ENCODE assay signal across 1 cellular context in the genomic region with DNA sequence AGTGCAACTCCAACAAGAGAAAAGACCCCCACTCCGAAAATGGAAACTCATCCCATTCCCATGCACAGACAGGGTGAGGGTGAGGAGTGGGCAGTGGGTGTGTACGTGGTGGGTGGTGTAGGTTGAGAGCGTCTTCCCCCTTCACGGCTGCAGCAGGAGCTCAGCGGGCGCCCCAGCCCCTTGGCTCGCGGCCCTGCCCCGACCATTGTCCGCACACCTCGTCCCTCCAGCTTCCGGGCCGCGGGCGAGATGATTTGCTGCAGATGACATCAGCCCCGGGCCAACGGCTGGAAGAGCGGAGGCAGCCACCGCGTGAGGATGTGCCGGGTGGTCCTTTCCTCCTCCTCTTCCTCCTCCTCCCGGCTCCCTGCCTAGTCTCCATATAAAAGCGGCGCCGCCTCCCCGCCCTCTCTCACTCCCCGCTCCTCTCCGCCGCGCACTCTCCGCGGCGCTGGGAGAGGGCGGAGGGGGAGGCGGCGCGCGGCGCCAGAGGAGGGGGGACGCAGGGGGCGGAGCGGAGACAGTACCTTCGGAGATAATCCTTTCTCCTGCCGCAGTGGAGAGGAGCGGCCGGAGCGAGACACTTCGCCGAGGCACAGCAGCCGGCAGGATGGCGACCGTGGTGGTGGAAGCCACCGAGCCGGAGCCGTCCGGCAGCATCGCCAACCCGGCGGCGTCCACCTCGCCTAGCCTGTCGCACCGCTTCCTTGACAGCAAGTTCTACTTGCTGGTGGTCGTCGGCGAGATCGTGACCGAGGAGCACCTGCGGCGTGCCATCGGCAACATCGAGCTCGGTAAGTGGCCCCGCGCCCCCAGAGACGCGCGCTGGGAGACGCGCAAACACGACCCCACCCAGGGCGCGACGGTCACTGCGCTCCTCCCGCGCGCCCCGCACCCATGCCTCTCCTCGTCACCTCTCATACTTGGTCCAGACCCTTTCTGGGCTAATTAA.
TF ChIP-seq lines count a peak whose summit lies in the region.

A gene (plus strand): TSS at position 554 of the 952 bp plus-strand sequence. CDS start 57 bp downstream, at position 611.

TF ChIP-seq in HEK293, 187 proteins besides CTCF, POLR2A, EP300 and RAD21 (continued from another document):
- TF ChIP-seq, protein P1, sequence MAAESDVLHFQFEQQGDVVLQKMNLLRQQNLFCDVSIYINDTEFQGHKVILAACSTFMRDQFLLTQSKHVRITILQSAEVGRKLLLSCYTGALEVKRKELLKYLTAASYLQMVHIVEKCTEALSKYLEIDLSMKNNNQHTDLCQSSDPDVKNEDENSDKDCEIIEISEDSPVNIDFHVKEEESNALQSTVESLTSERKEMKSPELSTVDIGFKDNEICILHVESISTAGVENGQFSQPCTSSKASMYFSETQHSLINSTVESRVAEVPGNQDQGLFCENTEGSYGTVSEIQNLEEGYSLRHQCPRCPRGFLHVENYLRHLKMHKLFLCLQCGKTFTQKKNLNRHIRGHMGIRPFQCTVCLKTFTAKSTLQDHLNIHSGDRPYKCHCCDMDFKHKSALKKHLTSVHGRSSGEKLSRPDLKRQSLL (tag by site-specific recombination; IDR thresholded peaks at IDR 0.05), result no peak
- TF ChIP-seq SALL2 (tag by site-specific recombination; IDR thresholded peaks at IDR 0.05; ENCODE audit: borderline replicate concordance) (no peak), FEZF1 (tag by site-specific recombination; IDR thresholded peaks at IDR 0.05) (no peak), ZNF514 (tag by site-specific recombination; IDR thresholded peaks at IDR 0.05) (no peak), ZNF266 (tag by site-specific recombination; IDR thresholded peaks at IDR 0.05; ENCODE audit: low read depth) (no peak), ZNF600 (tag by site-specific recombination; IDR thresholded peaks at IDR 0.05) (no peak; the same call in 1 of the 2 replicates), SP2 (tag by site-specific recombination; IDR thresholded peaks at IDR 0.05) (peak; percentile 87), ZNF391 (tag by site-specific recombination; IDR thresholded peaks at IDR 0.05; ENCODE audit: borderline replicate concordance, low read depth) (no peak; the same call in 1 of the 2 replicates), GLIS2 (tag by site-specific recombination; IDR thresholded peaks at IDR 0.05) (peak; percentile 88), ZNF670 (tag by site-specific recombination; IDR thresholded peaks at IDR 0.05; ENCODE audit: low read depth) (no peak), HOXC10 (CRISPR knock-in tag; IDR thresholded peaks at IDR 0.05) (no peak), ZFP37 (tag by site-specific recombination; IDR thresholded peaks at IDR 0.05) (0 out of 2 replicates have a peak, but pooled peaks have one; percentile 13), ZNF626 (tag by site-specific recombination; IDR thresholded peaks at IDR 0.05) (no peak), ZNF707 (tag by site-specific recombination; IDR thresholded peaks at IDR 0.05) (no peak), OVOL3 (tag by site-specific recombination; IDR thresholded peaks at IDR 0.05) (no peak), TRIM28 (IDR thresholded peaks at IDR 0.05; ENCODE audit: borderline replicate concordance, low read length) (no peak)
- TF ChIP-seq, protein P2, sequence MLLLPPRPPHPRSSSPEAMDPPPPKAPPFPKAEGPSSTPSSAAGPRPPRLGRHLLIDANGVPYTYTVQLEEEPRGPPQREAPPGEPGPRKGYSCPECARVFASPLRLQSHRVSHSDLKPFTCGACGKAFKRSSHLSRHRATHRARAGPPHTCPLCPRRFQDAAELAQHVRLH (tag by site-specific recombination; IDR thresholded peaks at IDR 0.05), result no peak; the same call in 1 of the 2 replicates
- TF ChIP-seq, protein P3, sequence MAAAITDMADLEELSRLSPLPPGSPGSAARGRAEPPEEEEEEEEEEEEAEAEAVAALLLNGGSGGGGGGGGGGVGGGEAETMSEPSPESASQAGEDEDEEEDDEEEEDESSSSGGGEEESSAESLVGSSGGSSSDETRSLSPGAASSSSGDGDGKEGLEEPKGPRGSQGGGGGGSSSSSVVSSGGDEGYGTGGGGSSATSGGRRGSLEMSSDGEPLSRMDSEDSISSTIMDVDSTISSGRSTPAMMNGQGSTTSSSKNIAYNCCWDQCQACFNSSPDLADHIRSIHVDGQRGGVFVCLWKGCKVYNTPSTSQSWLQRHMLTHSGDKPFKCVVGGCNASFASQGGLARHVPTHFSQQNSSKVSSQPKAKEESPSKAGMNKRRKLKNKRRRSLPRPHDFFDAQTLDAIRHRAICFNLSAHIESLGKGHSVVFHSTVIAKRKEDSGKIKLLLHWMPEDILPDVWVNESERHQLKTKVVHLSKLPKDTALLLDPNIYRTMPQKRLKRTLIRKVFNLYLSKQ (tag by site-specific recombination; IDR thresholded peaks at IDR 0.05; ENCODE audit: borderline replicate concordance), result 0 out of 2 replicates have a peak, but pooled peaks have one; percentile 8
- TF ChIP-seq, protein P4, sequence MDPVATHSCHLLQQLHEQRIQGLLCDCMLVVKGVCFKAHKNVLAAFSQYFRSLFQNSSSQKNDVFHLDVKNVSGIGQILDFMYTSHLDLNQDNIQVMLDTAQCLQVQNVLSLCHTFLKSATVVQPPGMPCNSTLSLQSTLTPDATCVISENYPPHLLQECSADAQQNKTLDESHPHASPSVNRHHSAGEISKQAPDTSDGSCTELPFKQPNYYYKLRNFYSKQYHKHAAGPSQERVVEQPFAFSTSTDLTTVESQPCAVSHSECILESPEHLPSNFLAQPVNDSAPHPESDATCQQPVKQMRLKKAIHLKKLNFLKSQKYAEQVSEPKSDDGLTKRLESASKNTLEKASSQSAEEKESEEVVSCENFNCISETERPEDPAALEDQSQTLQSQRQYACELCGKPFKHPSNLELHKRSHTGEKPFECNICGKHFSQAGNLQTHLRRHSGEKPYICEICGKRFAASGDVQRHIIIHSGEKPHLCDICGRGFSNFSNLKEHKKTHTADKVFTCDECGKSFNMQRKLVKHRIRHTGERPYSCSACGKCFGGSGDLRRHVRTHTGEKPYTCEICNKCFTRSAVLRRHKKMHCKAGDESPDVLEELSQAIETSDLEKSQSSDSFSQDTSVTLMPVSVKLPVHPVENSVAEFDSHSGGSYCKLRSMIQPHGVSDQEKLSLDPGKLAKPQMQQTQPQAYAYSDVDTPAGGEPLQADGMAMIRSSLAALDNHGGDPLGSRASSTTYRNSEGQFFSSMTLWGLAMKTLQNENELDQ (tag by site-specific recombination; IDR thresholded peaks at IDR 0.05; ENCODE audit: low read depth), result no peak
- TF ChIP-seq, protein P5, sequence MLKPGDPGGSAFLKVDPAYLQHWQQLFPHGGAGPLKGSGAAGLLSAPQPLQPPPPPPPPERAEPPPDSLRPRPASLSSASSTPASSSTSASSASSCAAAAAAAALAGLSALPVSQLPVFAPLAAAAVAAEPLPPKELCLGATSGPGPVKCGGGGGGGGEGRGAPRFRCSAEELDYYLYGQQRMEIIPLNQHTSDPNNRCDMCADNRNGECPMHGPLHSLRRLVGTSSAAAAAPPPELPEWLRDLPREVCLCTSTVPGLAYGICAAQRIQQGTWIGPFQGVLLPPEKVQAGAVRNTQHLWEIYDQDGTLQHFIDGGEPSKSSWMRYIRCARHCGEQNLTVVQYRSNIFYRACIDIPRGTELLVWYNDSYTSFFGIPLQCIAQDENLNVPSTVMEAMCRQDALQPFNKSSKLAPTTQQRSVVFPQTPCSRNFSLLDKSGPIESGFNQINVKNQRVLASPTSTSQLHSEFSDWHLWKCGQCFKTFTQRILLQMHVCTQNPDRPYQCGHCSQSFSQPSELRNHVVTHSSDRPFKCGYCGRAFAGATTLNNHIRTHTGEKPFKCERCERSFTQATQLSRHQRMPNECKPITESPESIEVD (tag by site-specific recombination; IDR thresholded peaks at IDR 0.05), result no peak
